In genomic region chr10:21891439-21891838, GRCh38 we compare ENCODE assay signal across 22 cellular contexts.
A peak's percentile ranks its signal among the peaks of the same experiment; 100 is the strongest.
DNase-seq lines count a peak whose midpoint lies in the region; ATAC-seq and TF ChIP-seq lines count a peak whose summit lies in the region.
"Had no signal": no experiment of that assay in that cellular context is flagged by ENCODE, and none has a peak within 500 bp of the region (broad histone marks: within the 10 kb centered on the region; RNA-seq: fewer than 3 reads in every experiment).

No MANE protein-coding gene starts in this region.

- peak overlapping the region; percentile 72 for H3K27ac Mint-ChIP-seq in activated CD4-positive, alpha-beta T cell treated with anti-CD3 and anti-CD28 coated beads, Interleukin-2, amount 10 ng/mL, durations not matched to agents 7 days and 5 days
- H3K27ac Mint-ChIP-seq in CD8-positive, alpha-beta memory T cell, result peak overlapping the region in 5 of 8 donors; percentile 10 to 88 (median 51)
- H3K27ac Mint-ChIP-seq in activated CD8-positive, alpha-beta T cell treated with anti-CD3 and anti-CD28 coated beads for 36 hours, result peak overlapping the region; percentile 35
- H3K27ac Mint-ChIP-seq in naive thymus-derived CD4-positive, alpha-beta T cell, result peak overlapping the region in 7 of 9 donors; percentile 2 to 71 (median 24)
- H3K27ac Mint-ChIP-seq: CD8-positive, alpha-beta T cell had no signal

- no peaks in the 10 kb centered on the region for H3K27me3 Mint-ChIP-seq in activated CD4-positive, alpha-beta T cell treated with anti-CD3 and anti-CD28 coated beads, Interleukin-2, amount 10 ng/mL, durations not matched to agents 7 days and 5 days
- H3K27me3 Mint-ChIP-seq in CD8-positive, alpha-beta memory T cell, result no peaks in the 10 kb centered on the region
- H3K27me3 Mint-ChIP-seq in activated CD8-positive, alpha-beta T cell treated with anti-CD3 and anti-CD28 coated beads for 36 hours, result no peaks in the 10 kb centered on the region
- H3K27me3 Mint-ChIP-seq in naive thymus-derived CD4-positive, alpha-beta T cell, result no peaks in the 10 kb centered on the region

- no peaks in the 10 kb centered on the region for H3K9me3 ChIP-seq in CD8-positive, alpha-beta memory T cell (ENCODE audit: low read length)
- no peaks in the 10 kb centered on the region for H3K9me3 ChIP-seq in naive thymus-derived CD4-positive, alpha-beta T cell (ENCODE audit: control insufficient read depth in 2 of 3, low read length in 3 of 3)
- peaks cover 8% of the 10 kb centered on the region for H3K9me3 ChIP-seq in mucosa of descending colon

- no peak overlapping the region for H3K4me3 ChIP-seq in CD8-positive, alpha-beta memory T cell (ENCODE audit: low read length)
- H3K4me3 ChIP-seq in naive thymus-derived CD4-positive, alpha-beta T cell (ENCODE audit: low read length), result no peak overlapping the region
- no peak overlapping the region for H3K4me3 ChIP-seq in mucosa of descending colon
- H3K4me3 ChIP-seq: BLaER1 treated with 17β-estradiol and CSF1 and Interleukin-3, amounts not matched to agents 10 nM and 100 nM had no signal

- no peaks in the 10 kb centered on the region for H3K27me3 ChIP-seq in CD8-positive, alpha-beta memory T cell (ENCODE audit: insufficient read depth, low read length, poor library complexity, severe bottlenecking)
- H3K27me3 ChIP-seq in naive thymus-derived CD4-positive, alpha-beta T cell (ENCODE audit: control insufficient read depth in 2 of 2, insufficient read depth in 2 of 2, low read length in 2 of 2), result no peaks in the 10 kb centered on the region
- H3K27me3 ChIP-seq: BLaER1 treated with 17β-estradiol and CSF1 and Interleukin-3, amounts not matched to agents 10 nM and 100 nM had no signal

- peaks cover 34% of the 10 kb centered on the region for H3K36me3 Mint-ChIP-seq in activated CD4-positive, alpha-beta T cell treated with anti-CD3 and anti-CD28 coated beads, Interleukin-2, amount 10 ng/mL, durations not matched to agents 7 days and 5 days (ENCODE audit: low read depth)
- H3K36me3 Mint-ChIP-seq in CD8-positive, alpha-beta memory T cell, result peaks cover 12 to 53% (median 48%) of the 10 kb centered on the region in 3 donors
- peaks cover 40% of the 10 kb centered on the region for H3K36me3 Mint-ChIP-seq in activated CD8-positive, alpha-beta T cell treated with anti-CD3 and anti-CD28 coated beads for 36 hours (ENCODE audit: low read depth)
- peaks cover 10 to 56% (median 42%) of the 10 kb centered on the region in 5 donors for H3K36me3 Mint-ChIP-seq in naive thymus-derived CD4-positive, alpha-beta T cell

- TF ChIP-seq CTCF in activated CD8-positive, alpha-beta T cell treated with anti-CD3 and anti-CD28 coated beads for 36 hours (IDR thresholded peaks at IDR 0.05), result no peak
- no peak for TF ChIP-seq CTCF in mucosa of descending colon (IDR thresholded peaks at IDR 0.05)

- H3K36me3 ChIP-seq in CD8-positive, alpha-beta memory T cell (ENCODE audit: insufficient read depth, low read length), result no peaks in the 10 kb centered on the region
- no peaks in the 10 kb centered on the region for H3K36me3 ChIP-seq in naive thymus-derived CD4-positive, alpha-beta T cell (ENCODE audit: control insufficient read depth in 2 of 3, insufficient read depth in 3 of 3, low read length in 3 of 3)
- H3K36me3 ChIP-seq in mucosa of descending colon (ENCODE audit: low read depth), result no peaks in the 10 kb centered on the region

- ATAC-seq in activated CD8-positive, alpha-beta T cell treated with anti-CD3 and anti-CD28 coated beads for 36 hours, result peak; percentile 42
- peak; percentile 31 for ATAC-seq in naive thymus-derived CD4-positive, alpha-beta T cell
- no peak for ATAC-seq in GM19023 (IDR thresholded peaks at IDR 0.05; ENCODE audit: unreplicated experiment)
- ATAC-seq in mucosa of descending colon, result no peak
- ATAC-seq: CD8-positive, alpha-beta T cell; Panc1 had no signal

- peaks cover 37% of the 10 kb centered on the region for H3K4me1 Mint-ChIP-seq in activated CD4-positive, alpha-beta T cell treated with anti-CD3 and anti-CD28 coated beads, Interleukin-2, amount 10 ng/mL, durations not matched to agents 7 days and 5 days
- peaks cover 49 to 58% (median 51%) of the 10 kb centered on the region in 3 donors for H3K4me1 Mint-ChIP-seq in CD8-positive, alpha-beta memory T cell
- peaks cover 27% of the 10 kb centered on the region for H3K4me1 Mint-ChIP-seq in activated CD8-positive, alpha-beta T cell treated with anti-CD3 and anti-CD28 coated beads for 36 hours (ENCODE audit: low read depth)
- H3K4me1 Mint-ChIP-seq in naive thymus-derived CD4-positive, alpha-beta T cell, result peaks cover 19 to 45% (median 40%) of the 10 kb centered on the region in 7 donors

- H3K4me3 Mint-ChIP-seq in activated CD4-positive, alpha-beta T cell treated with anti-CD3 and anti-CD28 coated beads, Interleukin-2, amount 10 ng/mL, durations not matched to agents 7 days and 5 days, result no peak overlapping the region
- H3K4me3 Mint-ChIP-seq in CD8-positive, alpha-beta memory T cell, result peak overlapping the region in 6 of 7 donors; percentile 6 to 61 (median 32)
- H3K4me3 Mint-ChIP-seq in activated CD8-positive, alpha-beta T cell treated with anti-CD3 and anti-CD28 coated beads for 36 hours, result no peak overlapping the region
- peak overlapping the region in 5 of 10 donors; percentile 11 to 52 (median 37) for H3K4me3 Mint-ChIP-seq in naive thymus-derived CD4-positive, alpha-beta T cell
- H3K4me3 Mint-ChIP-seq: CD8-positive, alpha-beta T cell had no signal

- CTCF ChIA-PET in activated CD4-positive, alpha-beta T cell treated with anti-CD3 and anti-CD28 coated beads, Interleukin-2, amount 10 ng/mL, durations not matched to agents 7 days and 5 days (lab: Charles Lee), result no interaction called here
- CTCF ChIA-PET in CD8-positive, alpha-beta memory T cell (lab: Charles Lee), result no interaction called here
- CTCF ChIA-PET in activated CD8-positive, alpha-beta T cell treated with anti-CD3 and anti-CD28 coated beads for 36 hours (lab: Charles Lee), result no interaction called here
- CTCF ChIA-PET in naive thymus-derived CD4-positive, alpha-beta T cell (lab: Charles Lee), result no interaction called here

- peaks cover 25% of the 10 kb centered on the region for H3K4me1 ChIP-seq in CD8-positive, alpha-beta memory T cell (ENCODE audit: insufficient read depth, low read length)
- H3K4me1 ChIP-seq in naive thymus-derived CD4-positive, alpha-beta T cell (ENCODE audit: control insufficient read depth in 2 of 2, insufficient read depth in 2 of 2, low read length in 2 of 2), result peaks cover 5 to 30% of the 10 kb centered on the region in 2 donors
- no peaks in the 10 kb centered on the region for H3K4me1 ChIP-seq in mucosa of descending colon (ENCODE audit: low read depth)

- POLR2A ChIA-PET in activated CD4-positive, alpha-beta T cell treated with anti-CD3 and anti-CD28 coated beads, Interleukin-2, amount 10 ng/mL, durations not matched to agents 7 days and 5 days (lab: Charles Lee), result no interaction called here
- POLR2A ChIA-PET in CD8-positive, alpha-beta memory T cell (lab: Charles Lee), result no interaction called here
- POLR2A ChIA-PET in activated CD8-positive, alpha-beta T cell treated with anti-CD3 and anti-CD28 coated beads for 36 hours (lab: Charles Lee), result no interaction called here
- POLR2A ChIA-PET in naive thymus-derived CD4-positive, alpha-beta T cell (lab: Charles Lee), result no interaction called here

- no peak overlapping the region for H3K27ac ChIP-seq in CD8-positive, alpha-beta memory T cell (ENCODE audit: low read depth, low read length)
- H3K27ac ChIP-seq in naive thymus-derived CD4-positive, alpha-beta T cell (ENCODE audit: low read depth, low read length), result no peak overlapping the region
- H3K27ac ChIP-seq: BLaER1 treated with 17β-estradiol and CSF1 and Interleukin-3, amounts not matched to agents 10 nM and 100 nM had no signal

- H3K9me3 Mint-ChIP-seq in activated CD4-positive, alpha-beta T cell treated with anti-CD3 and anti-CD28 coated beads, Interleukin-2, amount 10 ng/mL, durations not matched to agents 7 days and 5 days, result peaks cover 35% of the 10 kb centered on the region
- peaks cover 4 to 27% (median 15%) of the 10 kb centered on the region in 5 donors for H3K9me3 Mint-ChIP-seq in CD8-positive, alpha-beta memory T cell
- H3K9me3 Mint-ChIP-seq in activated CD8-positive, alpha-beta T cell treated with anti-CD3 and anti-CD28 coated beads for 36 hours, result peaks cover 17% of the 10 kb centered on the region
- H3K9me3 Mint-ChIP-seq in naive thymus-derived CD4-positive, alpha-beta T cell, result peaks cover 4 to 44% (median 26%) of the 10 kb centered on the region in 11 donors

- peak; percentile 21 for DNase-seq in activated CD4-positive, alpha-beta T cell treated with anti-CD3 and anti-CD28 coated beads, Interleukin-2, amount 10 ng/mL, durations not matched to agents 7 days and 5 days
- DNase-seq in activated CD4-positive, alpha-beta T cell treated with anti-CD3 and anti-CD28 coated beads, Interleukin-2, amount 50 U/mL, for 1 hour, result no peak
- peak in 1 of 5 donors; percentile 1 for DNase-seq in CD8-positive, alpha-beta memory T cell
- DNase-seq in activated CD8-positive, alpha-beta T cell treated with anti-CD3 and anti-CD28 coated beads for 36 hours, result no peak
- peak in 2 of 9 donors; percentile 4 to 11 for DNase-seq in naive thymus-derived CD4-positive, alpha-beta T cell
- DNase-seq in mucosa of descending colon (no peak), kidney tubule cell (ENCODE audit: low spot score) (no peak)
- DNase-seq: 8988T; Calu3; CD8-positive, alpha-beta T cell; DMS153; NCI-H1105; NCI-H146; NCI-H2029; NCI-H226; NCI-H510A treated with DMSO at 0.1 percent for 48 hours; NCI-H748 treated with DMSO at 0.1 percent for 48 hours; NK-92 treated with Interleukin-12 subunit alpha and Interleukin-12 subunit beta, amount 100 ng/mL, for 24 hours; SIG-M5 had no signal

- intact Hi-C loops in activated CD8-positive, alpha-beta T cell treated with anti-CD3 and anti-CD28 coated beads for 36 hours (cut with micrococcal nuclease), result no loop called here
- intact Hi-C loops in naive thymus-derived CD4-positive, alpha-beta T cell (cut with micrococcal nuclease), result no loop called here
- intact Hi-C loops in mucosa of descending colon (cut with DNase I, micrococcal nuclease), result no loop called here

Comparison
In these comparisons a context has a peak if more than half of its experiments do, and no peak if none do; other contexts are left out.
1. H3K4me3 Mint-ChIP-seq: peak in CD8-positive, alpha-beta memory T cell (6 of 7); none in activated CD4-positive, alpha-beta T cell treated with anti-CD3 and anti-CD28 coated beads, Interleukin-2, amount 10 ng/mL, durations not matched to agents 7 days and 5 days (single experiment) and activated CD8-positive, alpha-beta T cell treated with anti-CD3 and anti-CD28 coated beads for 36 hours (single experiment).
2. ATAC-seq: peak in activated CD8-positive, alpha-beta T cell treated with anti-CD3 and anti-CD28 coated beads for 36 hours (single experiment) and naive thymus-derived CD4-positive, alpha-beta T cell (single experiment); none in GM19023 (single experiment) and mucosa of descending colon (single experiment).
3. Peak in every context shown above with its lines, with median percentiles within 50 percentile points of each other: H3K27ac Mint-ChIP-seq.